Comparison of ENCODE assay signal across 8 cellular contexts in the genomic region with DNA sequence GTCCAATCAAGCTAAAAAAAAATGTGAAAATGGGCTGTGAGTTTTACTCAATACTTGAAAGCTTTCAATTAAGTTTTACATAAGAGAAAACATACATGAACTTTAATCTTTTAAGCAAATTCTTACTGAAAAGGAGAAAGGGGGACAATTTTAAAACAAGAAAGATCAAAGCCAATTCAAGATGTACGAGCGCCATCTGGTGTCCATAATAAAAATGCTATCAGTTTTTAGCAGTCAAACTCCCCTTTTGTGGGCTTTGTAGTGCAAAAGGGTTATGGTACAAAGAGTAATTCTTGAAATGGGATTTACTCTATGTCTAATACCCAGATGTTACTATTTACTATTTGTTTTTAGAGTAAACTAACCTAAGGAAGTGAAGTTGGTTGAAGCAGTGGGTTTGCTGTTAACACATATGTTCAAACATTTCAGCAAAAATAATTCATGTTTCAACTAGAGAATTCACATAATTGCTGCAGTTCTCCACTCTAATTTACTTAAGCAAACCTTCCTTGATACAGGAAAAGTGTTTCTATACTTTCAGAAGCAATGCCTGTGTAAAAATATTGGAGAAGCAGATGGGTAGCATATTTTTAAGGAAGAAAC.
A peak's percentile ranks its signal among the peaks of the same experiment; 100 is the strongest.
DNase-seq lines count a peak whose midpoint lies in the region; ATAC-seq, FAIRE-seq and TF ChIP-seq lines count a peak whose summit lies in the region.
"Had no signal": no experiment of that assay in that cellular context is flagged by ENCODE, and none has a peak within 500 bp of the region (broad histone marks: within the 10 kb centered on the region; RNA-seq: fewer than 3 reads in every experiment).

No MANE protein-coding gene starts in this region.

- TF ChIP-seq EP300 in K562 (IDR thresholded peaks at IDR 0.05; ENCODE audit: low read length): no peak

- no peak overlapping the region for H3K4me3 ChIP-seq in K562

- CTCF ChIA-PET in K562 (lab: Yijun Ruan, JAX; ENCODE audit: low intra/inter-chr PET ratio): no interaction called here

- in situ Hi-C loops in K562 (cut with MboI): no loop called here

- no peaks in the 10 kb centered on the region for H3K4me1 ChIP-seq in K562 (replicated peaks in 1 of 2; ENCODE audit: control insufficient read depth in 2 of 2, insufficient read depth in 2 of 2, low read length in 2 of 2)

- no peak overlapping the region for H3K9ac ChIP-seq in K562 (ENCODE audit: insufficient read depth in 1 of 2, low read depth in 2 of 2, low read length in 2 of 2)

- no peak overlapping the region for H2AFZ ChIP-seq in K562 (ENCODE audit: low read depth, low read length)

- no TSS peak for BruUV-seq in K562 (replicated peaks; lab: Mats Ljungman, UMichigan)

- TF ChIP-seq RAD21 in K562 (CRISPR knock-in tag; conservative IDR thresholded peaks at IDR 0.05 in 1 of 2, IDR thresholded peaks at IDR 0.05 in 1 of 2): peak; percentile 26 to 66; a peak in 2 of 4 replicates

- no peaks in the 10 kb centered on the region for H3K36me3 ChIP-seq in K562 (ENCODE audit: control insufficient read depth, insufficient read depth, low read length)
- H3K36me3 ChIP-seq: neutrophil had no signal

- no peak for TF ChIP-seq POLR2A in K562 (conservative IDR thresholded peaks at IDR 0.05)

- ATAC-seq in K562 (no peak), HG02759 (IDR thresholded peaks at IDR 0.05; ENCODE audit: unreplicated experiment) (no peak), HG03175 (IDR thresholded peaks at IDR 0.05; ENCODE audit: unreplicated experiment) (no peak), left lobe of liver (no peak)

- H3K9me3 ChIP-seq in K562 (replicated peaks; ENCODE audit: control insufficient read depth, insufficient read depth, low read depth, low read length): no peaks in the 10 kb centered on the region
- H3K9me3 ChIP-seq: neutrophil had no signal

- WGBS in K562 (ENCODE audit: insufficient coverage, low coverage, missing lambda C conversion rate): 0% methylated on average over 2 of the region's 2 CpGs

- H4K20me1 ChIP-seq in K562 (replicated peaks; ENCODE audit: control insufficient read depth, insufficient read depth, low read length): no peaks in the 10 kb centered on the region

- POLR2A ChIA-PET in K562 (lab: Yijun Ruan, JAX): no interaction called here

- H3K79me2 ChIP-seq in K562 (ENCODE audit: control insufficient read depth, insufficient read depth, low read length): no peaks in the 10 kb centered on the region

- FAIRE-seq in K562 (lab: Jason Lieb, UNC): no peak

- TF ChIP-seq CTCF in GM12872 (IDR thresholded peaks at IDR 0.05; ENCODE audit: insufficient read depth, low read depth, low read length): peak; percentile 51; the same call in 2 of the 3 replicates
- TF ChIP-seq CTCF in K562 (IDR thresholded peaks at IDR 0.05 in 2 of 3, conservative IDR thresholded peaks at IDR 0.05 in 1 of 3; ENCODE audit: insufficient read depth in 2 of 3, low read depth in 1 of 3, low read length in 3 of 3): peak; percentile 9 to 41 (median 34); a peak in 4 of 6 replicates

- no peak overlapping the region for H3K4me2 ChIP-seq in K562 (ENCODE audit: insufficient read depth, low read length)

- no peak overlapping the region for H3K27ac ChIP-seq in K562 (ENCODE audit: extremely low read depth, low read depth, low read length)
- H3K27ac ChIP-seq: neutrophil had no signal

- DNase-seq in NCI-H128 (lab: John Stamatoyannopoulos, UW; ENCODE audit: unreplicated experiment) (peak; percentile 27), K562 (ENCODE audit: extremely low read depth in 1 of 4, low spot score in 3 of 4) (peak in 3 of 4 experiments; percentile 4 to 17 (median 4)), myocyte (ENCODE audit: low read depth) (peak; percentile 6), left lobe of liver (ENCODE audit: low spot score) (no peak)

- intact Hi-C loops in K562 (cut with micrococcal nuclease): no loop called here

- no peaks in the 10 kb centered on the region for H3K9me1 ChIP-seq in K562 (ENCODE audit: control insufficient read depth, insufficient read depth, low read length)

- no peaks in the 10 kb centered on the region for H3K27me3 ChIP-seq in K562 (ENCODE audit: control insufficient read depth in 2 of 2, insufficient read depth in 2 of 2, low read length in 2 of 2)
- H3K27me3 ChIP-seq: neutrophil had no signal

TF ChIP-seq in K562, 482 proteins besides CTCF, POLR2A, EP300 and RAD21:
- TF ChIP-seq ID3 (CRISPR knock-in tag; IDR thresholded peaks at IDR 0.05) (no peak), ID3 (tag; IDR thresholded peaks at IDR 0.05) (no peak), SMC3 (conservative IDR thresholded peaks at IDR 0.05; ENCODE audit: insufficient read depth, low read depth, low read length) (0 out of 2 replicates have a peak, but pooled peaks have one; percentile 13)
TF ChIP-seq in K562: peak in this region for 1.
